ENCODE assay signal across 26 cellular contexts in the genomic region with DNA sequence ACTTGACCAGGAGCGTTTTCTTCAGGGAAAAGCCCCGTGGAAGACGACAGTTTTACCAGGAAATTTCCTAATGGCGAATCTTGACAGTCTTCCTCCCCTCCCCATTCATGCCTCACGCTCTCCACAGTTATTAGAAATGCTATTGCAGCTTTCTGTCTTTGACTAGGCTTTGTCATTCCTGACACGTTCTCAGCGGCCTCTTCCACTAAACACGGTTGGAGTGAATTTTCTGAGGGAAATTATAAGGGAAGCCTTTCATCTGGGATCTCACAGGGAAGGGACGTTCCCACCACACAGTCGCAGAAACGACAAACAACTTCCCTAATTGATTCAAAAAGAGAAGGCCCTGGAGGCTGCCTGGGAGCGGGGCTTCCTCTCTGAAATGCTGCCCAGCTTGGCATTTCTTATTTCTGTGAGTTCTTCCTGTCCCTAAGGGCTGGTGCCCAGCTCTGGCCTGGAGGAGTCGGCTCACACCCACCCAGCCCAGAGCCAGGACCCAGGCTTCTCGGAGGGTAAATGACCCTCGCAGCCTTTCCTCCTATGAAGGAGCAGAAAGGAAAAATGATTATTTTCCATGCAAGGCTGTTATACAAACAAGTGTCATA.
"Had no signal": no experiment of that assay in that cellular context is flagged by ENCODE, and none has a peak within 500 bp of the region (broad histone marks: within the 10 kb centered on the region; RNA-seq: fewer than 3 reads in every experiment).

No MANE protein-coding gene starts in this region.

- DNase-seq: activated CD4-positive, alpha-beta memory T cell treated with anti-CD3 and anti-CD28 coated beads for 36 hours; activated CD4-positive, alpha-beta T cell treated with anti-CD3 and anti-CD28 coated beads, Interleukin-2, amount 10 ng/mL, durations not matched to agents 7 days and 5 days; activated CD4-positive, CD25-positive, alpha-beta regulatory T cell; activated CD8-positive, alpha-beta memory T cell treated with anti-CD3 and anti-CD28 coated beads for 24 hours; activated gamma-delta T cell; activated naive CD4-positive, alpha-beta T cell treated with anti-CD3 and anti-CD28 coated beads for 36 hours; activated naive CD8-positive, alpha-beta T cell treated with anti-CD3 and anti-CD28 coated beads, Interleukin-2, amount 10 ng/mL, durations not matched to agents 7 days and 5 days; activated T-cell treated with anti-CD3 and anti-CD28 coated beads for 4 hours; activated T-cell treated with anti-CD3 and anti-CD28 coated beads, Interleukin-2, amount 50 U/mL, for 48 hours; adrenal gland; body of pancreas; MG63; MV-4-11; NCI-H1092 treated with DMSO at 0.1 percent for 48 hours; NCI-H1417 treated with DMSO at 0.1 percent for 48 hours; NCI-H1694; NCI-H2029; NCI-H446; NCI-H524; PC-3; T-cell had no signal

- H3K4me1 ChIP-seq: adrenal gland, ascending aorta, body of pancreas had no signal

- H3K4me3 Mint-ChIP-seq: activated CD4-positive, alpha-beta memory T cell treated with anti-CD3 and anti-CD28 coated beads for 36 hours; activated CD4-positive, alpha-beta T cell treated with anti-CD3 and anti-CD28 coated beads, Interleukin-2, amount 10 ng/mL, durations not matched to agents 7 days and 5 days; activated naive CD4-positive, alpha-beta T cell treated with anti-CD3 and anti-CD28 coated beads for 36 hours; activated naive CD8-positive, alpha-beta T cell treated with anti-CD3 and anti-CD28 coated beads, Interleukin-2, amount 10 ng/mL, durations not matched to agents 7 days and 5 days; activated T-helper 17 cell treated with anti-CD3 and anti-CD28 coated beads, Interleukin-2, amount 50 U/mL, for 72 hours; central memory CD8-positive, alpha-beta T cell; T-cell had no signal

- H3K27ac Mint-ChIP-seq: activated CD4-positive, alpha-beta memory T cell treated with anti-CD3 and anti-CD28 coated beads for 36 hours; activated CD4-positive, alpha-beta T cell treated with anti-CD3 and anti-CD28 coated beads, Interleukin-2, amount 10 ng/mL, durations not matched to agents 7 days and 5 days; activated naive CD4-positive, alpha-beta T cell treated with anti-CD3 and anti-CD28 coated beads for 36 hours; activated naive CD8-positive, alpha-beta T cell treated with anti-CD3 and anti-CD28 coated beads, Interleukin-2, amount 10 ng/mL, durations not matched to agents 7 days and 5 days; activated T-helper 17 cell treated with anti-CD3 and anti-CD28 coated beads, Interleukin-2, amount 50 U/mL, for 72 hours; T-cell had no signal

- H3K36me3 Mint-ChIP-seq: activated CD4-positive, alpha-beta memory T cell treated with anti-CD3 and anti-CD28 coated beads for 36 hours; activated naive CD8-positive, alpha-beta T cell treated with anti-CD3 and anti-CD28 coated beads, Interleukin-2, amount 10 ng/mL, durations not matched to agents 7 days and 5 days had no signal

- ATAC-seq: activated T-helper 17 cell treated with anti-CD3 and anti-CD28 coated beads, Interleukin-2, amount 50 U/mL, for 72 hours; body of pancreas; PC-3; T-cell had no signal

- H3K27me3 Mint-ChIP-seq: activated CD4-positive, alpha-beta T cell treated with anti-CD3 and anti-CD28 coated beads, Interleukin-2, amount 10 ng/mL, durations not matched to agents 7 days and 5 days; activated naive CD8-positive, alpha-beta T cell treated with anti-CD3 and anti-CD28 coated beads, Interleukin-2, amount 10 ng/mL, durations not matched to agents 7 days and 5 days had no signal

- H3K4me3 ChIP-seq: adrenal gland, ascending aorta, body of pancreas, MG63, SK-N-MC had no signal

- H3K27ac ChIP-seq: adrenal gland, ascending aorta, body of pancreas, SK-N-MC, VCaP had no signal

- H3K9me3 ChIP-seq: adrenal gland, ascending aorta, body of pancreas had no signal

- H3K27me3 ChIP-seq: adrenal gland, ascending aorta, body of pancreas, MG63 had no signal

- H3K4me1 Mint-ChIP-seq: activated CD4-positive, alpha-beta T cell treated with anti-CD3 and anti-CD28 coated beads, Interleukin-2, amount 10 ng/mL, durations not matched to agents 7 days and 5 days; activated naive CD8-positive, alpha-beta T cell treated with anti-CD3 and anti-CD28 coated beads, Interleukin-2, amount 10 ng/mL, durations not matched to agents 7 days and 5 days; activated T-helper 17 cell treated with anti-CD3 and anti-CD28 coated beads, Interleukin-2, amount 50 U/mL, for 72 hours; central memory CD8-positive, alpha-beta T cell; T-cell had no signal

- H3K36me3 ChIP-seq: adrenal gland, ascending aorta, MG63 had no signal
